21 cellular contexts compared by ENCODE assay signal in genomic region chr15:39088186-39088585, GRCh38.
"Had no signal": no experiment of that assay in that cellular context is flagged by ENCODE, and none has a peak within 500 bp of the region (broad histone marks: within the 10 kb centered on the region; RNA-seq: fewer than 3 reads in every experiment).

No MANE protein-coding gene starts in this region.

- H3K9me3 ChIP-seq: MG63 had no signal

- H3K4me3 ChIP-seq: MG63, SJSA1, SK-N-MC had no signal

- DNase-seq: KBM-7, MG63, NCI-H1092, NCI-H1105 treated with DMSO at 0.1 percent for 48 hours, NCI-H1417 treated with DMSO at 0.1 percent for 48 hours, NCI-H146, NCI-H1694 treated with DMSO at 0.1 percent for 48 hours, NCI-H1930, NCI-H2081, NCI-H2107, NCI-H2227 treated with DMSO at 0.1 percent for 48 hours, NCI-H446, NCI-H510A, NCI-H524 treated with DMSO at 0.1 percent for 48 hours, NCI-H69, NCI-H774, Right ventricle myocardium superior, RPMI8226, SIG-M5 had no signal

- H3K36me3 ChIP-seq: MG63 had no signal

- H3K27ac ChIP-seq: SJSA1, SK-N-MC had no signal

- H3K27me3 ChIP-seq: MG63, SJSA1 had no signal
